In the genomic region with DNA sequence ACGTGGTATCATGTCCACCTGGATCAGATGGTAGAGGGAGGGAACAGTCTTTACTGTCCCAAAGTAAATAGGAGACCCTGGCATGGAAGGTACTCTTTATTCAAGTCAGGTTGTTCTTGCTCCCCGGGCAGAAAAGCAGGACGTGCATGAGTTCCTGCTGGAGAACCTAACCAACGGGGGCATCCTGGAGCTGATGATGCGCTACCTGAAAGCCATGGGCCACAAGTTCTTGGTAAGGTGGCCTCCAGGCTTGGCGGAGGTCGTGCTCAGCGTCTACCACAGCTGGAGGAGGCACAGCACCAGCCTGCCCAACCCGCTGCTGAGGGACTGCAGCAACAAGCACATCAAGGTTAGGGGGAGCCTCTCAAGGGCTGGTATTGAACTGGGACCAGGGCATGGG, we compare ENCODE assay signal across 1 cellular context.
TF ChIP-seq lines count a peak whose summit lies in the region.

No MANE protein-coding gene starts in this region.

TF ChIP-seq in SK-N-SH, 30 proteins besides CTCF, POLR2A, EP300 and RAD21 (continued from another document):
- no peak for TF ChIP-seq RFX5 (IDR thresholded peaks at IDR 0.05; ENCODE audit: low read length)
- no peak for TF ChIP-seq MXI1 (IDR thresholded peaks at IDR 0.05; ENCODE audit: low read depth, low read length)
